36 cellular contexts compared by ENCODE assay signal in the genomic region with DNA sequence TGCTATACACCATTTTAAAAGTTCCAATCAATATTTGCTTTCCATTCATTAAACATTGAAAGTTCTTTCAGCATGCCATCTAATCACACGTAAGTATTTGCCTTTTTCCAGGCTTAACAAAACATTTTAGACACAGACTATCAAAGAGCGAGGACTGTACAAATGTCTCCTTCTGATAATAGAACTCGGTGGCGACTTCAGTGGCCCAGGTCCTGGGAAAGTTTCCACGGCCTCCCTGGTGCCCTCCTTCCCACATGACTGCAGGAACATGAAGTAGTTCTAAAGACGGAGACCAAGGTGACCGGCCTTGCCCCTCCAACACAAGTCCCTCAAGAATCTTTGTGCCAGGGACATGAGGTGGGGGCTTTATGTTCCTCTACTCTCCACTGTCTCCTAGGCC.
"Had no signal": no experiment of that assay in that cellular context is flagged by ENCODE, and none has a peak within 500 bp of the region (broad histone marks: within the 10 kb centered on the region; RNA-seq: fewer than 3 reads in every experiment).

No MANE protein-coding gene starts in this region.

- ATAC-seq: activated CD8-positive, alpha-beta memory T cell treated with anti-CD3 and anti-CD28 coated beads, Interleukin-2, amount 10 ng/mL, durations not matched to agents 7 days and 5 days; activated CD8-positive, alpha-beta T cell treated with anti-CD3 and anti-CD28 coated beads for 36 hours; activated naive CD4-positive, alpha-beta T cell treated with anti-CD3 and anti-CD28 coated beads, Interleukin-2, amount 50 U/mL, for 72 hours had no signal

- H3K4me1 ChIP-seq: adrenal gland had no signal

- H3K9me3 Mint-ChIP-seq: activated B cell treated with CpG ODN at 0.5 μM for 24 hours; activated CD4-positive, alpha-beta memory T cell treated with anti-CD3 and anti-CD28 coated beads for 36 hours; activated CD4-positive, alpha-beta T cell treated with anti-CD3 and anti-CD28 coated beads, Interleukin-2, amount 10 ng/mL, durations not matched to agents 24 days and 14 days; activated CD8-positive, alpha-beta T cell treated with anti-CD3 and anti-CD28 coated beads for 36 hours; activated naive CD4-positive, alpha-beta T cell treated with anti-CD3 and anti-CD28 coated beads, Interleukin-2, amount 50 U/mL, for 72 hours; activated naive CD8-positive, alpha-beta T cell treated with anti-CD3 and anti-CD28 coated beads for 36 hours; activated T-cell treated with anti-CD3 and anti-CD28 coated beads, Interleukin-2, amount 50 U/mL, for 24 hours; activated T-helper 2 cell treated with anti-CD3 and anti-CD28 coated beads, Interferon-gamma antibody, Interleukin-2, Interleukin-4, amounts not matched to agents 10 μg/mL and 5 μg/mL and 100 μg/mL, durations not matched to agents 14 hours and 24 hours and 36 hours; central memory CD8-positive, alpha-beta T cell; T-helper 1 cell treated with Interleukin-12 subunit alpha and Interleukin-12 subunit beta and Interleukin-4 antibody, amounts not matched to agents 30 μg/mL and 1 μg/mL, for 36 hours; T-helper 2 cell treated with Interferon-gamma antibody and Interleukin-4, amounts not matched to agents 5 μg/mL and 100 μg/mL, for 36 hours had no signal

- H3K4me3 ChIP-seq: adrenal gland, cardiac muscle cell had no signal

- FAIRE-seq: astrocyte, TTC549 had no signal

- H3K27me3 ChIP-seq: adrenal gland had no signal

- H3K36me3 Mint-ChIP-seq: activated CD4-positive, alpha-beta memory T cell treated with anti-CD3 and anti-CD28 coated beads for 36 hours; activated CD8-positive, alpha-beta memory T cell treated with anti-CD3 and anti-CD28 coated beads, Interleukin-2, amount 10 ng/mL, durations not matched to agents 7 days and 5 days; activated naive CD4-positive, alpha-beta T cell treated with anti-CD3 and anti-CD28 coated beads, Interleukin-2, amount 50 U/mL, for 72 hours; activated naive CD8-positive, alpha-beta T cell treated with anti-CD3 and anti-CD28 coated beads for 36 hours; brain had no signal

- H3K36me3 ChIP-seq: adrenal gland, cardiac muscle cell had no signal

- H3K4me1 Mint-ChIP-seq: activated B cell treated with CpG ODN at 0.5 μM for 24 hours; activated CD4-positive, alpha-beta T cell treated with anti-CD3 and anti-CD28 coated beads, Interleukin-2, amount 10 ng/mL, durations not matched to agents 24 days and 14 days; activated CD8-positive, alpha-beta memory T cell treated with anti-CD3 and anti-CD28 coated beads, Interleukin-2, amount 10 ng/mL, durations not matched to agents 7 days and 5 days; activated naive CD8-positive, alpha-beta T cell treated with anti-CD3 and anti-CD28 coated beads for 36 hours; central memory CD8-positive, alpha-beta T cell had no signal

- H3K27me3 Mint-ChIP-seq: activated CD4-positive, alpha-beta memory T cell treated with anti-CD3 and anti-CD28 coated beads for 36 hours; activated naive CD8-positive, alpha-beta T cell treated with anti-CD3 and anti-CD28 coated beads for 36 hours; brain had no signal

- H3K27ac Mint-ChIP-seq: activated B cell treated with CpG ODN at 0.5 μM for 24 hours; activated CD4-positive, alpha-beta memory T cell treated with anti-CD3 and anti-CD28 coated beads for 36 hours; activated CD4-positive, alpha-beta T cell treated with anti-CD3 and anti-CD28 coated beads, Interleukin-2, amount 10 ng/mL, durations not matched to agents 24 days and 14 days; activated CD8-positive, alpha-beta memory T cell treated with anti-CD3 and anti-CD28 coated beads, Interleukin-2, amount 10 ng/mL, durations not matched to agents 7 days and 5 days; activated CD8-positive, alpha-beta T cell treated with anti-CD3 and anti-CD28 coated beads for 36 hours; activated naive CD4-positive, alpha-beta T cell treated with anti-CD3 and anti-CD28 coated beads, Interleukin-2, amount 50 U/mL, for 72 hours; activated naive CD8-positive, alpha-beta T cell treated with anti-CD3 and anti-CD28 coated beads for 36 hours; activated T-cell treated with anti-CD3 and anti-CD28 coated beads, Interleukin-2, amount 50 U/mL, for 24 hours; activated T-helper 2 cell treated with anti-CD3 and anti-CD28 coated beads, Interferon-gamma antibody, Interleukin-2, Interleukin-4, amounts not matched to agents 10 μg/mL and 5 μg/mL and 100 μg/mL, durations not matched to agents 14 hours and 24 hours and 36 hours; brain; T-helper 1 cell treated with Interleukin-12 subunit alpha and Interleukin-12 subunit beta and Interleukin-4 antibody, amounts not matched to agents 30 μg/mL and 1 μg/mL, for 36 hours; T-helper 2 cell treated with Interferon-gamma antibody and Interleukin-4, amounts not matched to agents 5 μg/mL and 100 μg/mL, for 36 hours had no signal

- H3K9me3 ChIP-seq: adrenal gland had no signal

- H3K4me3 Mint-ChIP-seq: activated B cell treated with CpG ODN at 0.5 μM for 24 hours; activated CD4-positive, alpha-beta memory T cell treated with anti-CD3 and anti-CD28 coated beads for 36 hours; activated CD4-positive, alpha-beta T cell treated with anti-CD3 and anti-CD28 coated beads, Interleukin-2, amount 10 ng/mL, durations not matched to agents 24 days and 14 days; activated CD8-positive, alpha-beta memory T cell treated with anti-CD3 and anti-CD28 coated beads, Interleukin-2, amount 10 ng/mL, durations not matched to agents 7 days and 5 days; activated CD8-positive, alpha-beta T cell treated with anti-CD3 and anti-CD28 coated beads for 36 hours; activated naive CD8-positive, alpha-beta T cell treated with anti-CD3 and anti-CD28 coated beads for 36 hours; activated T-cell treated with anti-CD3 and anti-CD28 coated beads, Interleukin-2, amount 50 U/mL, for 24 hours; brain; central memory CD8-positive, alpha-beta T cell; T-helper 1 cell treated with Interleukin-12 subunit alpha and Interleukin-12 subunit beta and Interleukin-4 antibody, amounts not matched to agents 30 μg/mL and 1 μg/mL, for 36 hours; T-helper 2 cell treated with Interferon-gamma antibody and Interleukin-4, amounts not matched to agents 5 μg/mL and 100 μg/mL, for 36 hours had no signal

- H3K27ac ChIP-seq: adrenal gland, cardiac muscle cell, VCaP had no signal

- DNase-seq: activated B cell treated with CpG ODN at 0.5 μM for 24 hours; activated CD4-positive, alpha-beta memory T cell treated with anti-CD3 and anti-CD28 coated beads for 36 hours; activated CD4-positive, alpha-beta T cell treated with anti-CD3 and anti-CD28 coated beads for 4 hours; activated CD4-positive, alpha-beta T cell treated with anti-CD3 and anti-CD28 coated beads, Interleukin-2, amount 10 ng/mL, durations not matched to agents 24 days and 14 days; activated CD4-positive, alpha-beta T cell treated with anti-CD3 and anti-CD28 coated beads, Interleukin-2, amount 50 U/mL, for 1 hour; activated CD4-positive, alpha-beta T cell treated with anti-CD3 and anti-CD28 coated beads, Interleukin-2, amount 50 U/mL, for 4 hours; activated CD4-positive, CD25-positive, alpha-beta regulatory T cell treated with anti-CD3 and anti-CD28 coated beads, Interleukin-2, amount 50 U/mL, for 72 hours; activated CD8-positive, alpha-beta memory T cell treated with anti-CD3 and anti-CD28 coated beads for 24 hours; activated CD8-positive, alpha-beta memory T cell treated with anti-CD3 and anti-CD28 coated beads, Interleukin-2, amount 10 ng/mL, durations not matched to agents 7 days and 5 days; activated CD8-positive, alpha-beta memory T cell treated with anti-CD3 and anti-CD28 coated beads, Interleukin-2, amount 50 U/mL, for 48 hours; activated CD8-positive, alpha-beta T cell treated with anti-CD3 and anti-CD28 coated beads for 36 hours; activated effector memory CD4-positive, alpha-beta T cell treated with Interleukin-2 at 50 U/mL for 16 hours; activated gamma-delta T cell; activated naive CD4-positive, alpha-beta T cell treated with anti-CD3 and anti-CD28 coated beads, Interleukin-2, amount 50 U/mL, for 16 hours; activated naive CD4-positive, alpha-beta T cell treated with Interleukin-2 at 50 U/mL for 16 hours; activated naive CD8-positive, alpha-beta T cell treated with anti-CD3 and anti-CD28 coated beads for 36 hours; activated T-cell treated with anti-CD3 and anti-CD28 coated beads, Interleukin-2, amount 50 U/mL, for 24 hours; activated T-cell treated with anti-CD3 and anti-CD28 coated beads, Interleukin-2, amount 50 U/mL, for 48 hours; amniotic stem cell; aorta; caudate nucleus; cerebellar nuclear complex; T-helper 1 cell; T-helper 2 cell; T-helper 9 cell had no signal
